25 cellular contexts compared by ENCODE assay signal in the genomic region with DNA sequence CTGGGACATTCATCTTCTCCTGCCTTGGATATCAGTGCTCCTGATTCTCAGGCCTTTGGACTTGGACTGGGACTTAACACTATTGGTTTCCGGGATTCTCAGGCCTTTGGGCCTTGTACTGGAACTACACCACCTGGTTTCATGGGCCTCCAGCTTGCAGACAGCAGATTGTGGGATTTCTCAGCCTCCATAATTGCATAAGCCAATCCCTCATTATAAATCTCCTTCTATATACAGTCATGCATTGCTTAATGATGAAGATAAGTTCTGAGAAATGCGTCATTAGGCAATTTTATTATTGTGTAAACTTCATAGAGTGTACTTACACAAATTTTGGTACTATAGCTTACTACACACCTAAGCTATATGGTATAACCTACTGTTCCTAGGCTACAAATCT. TPM values are rescaled to one million over a fixed set of nuclear protein-coding genes. Genes with fewer than 3 reads are reported as not detected.
A peak's percentile ranks its signal among the peaks of the same experiment; 100 is the strongest.
DNase-seq lines count a peak whose midpoint lies in the region; ATAC-seq, FAIRE-seq and TF ChIP-seq lines count a peak whose summit lies in the region.
"Had no signal": no experiment of that assay in that cellular context is flagged by ENCODE, and none has a peak within 500 bp of the region (broad histone marks: within the 10 kb centered on the region; RNA-seq: fewer than 3 reads in every experiment).

No MANE protein-coding gene starts in this region.

- TF ChIP-seq CTCF in bronchial epithelial cell (IDR thresholded peaks at IDR 0.05; ENCODE audit: insufficient read depth, low read length, severe bottlenecking) = no peak
- no peak for TF ChIP-seq CTCF in prostate gland (IDR thresholded peaks at IDR 0.05)

- H3K4me3 ChIP-seq in bronchial epithelial cell (ENCODE audit: low read depth, low read length) (no peak overlapping the region), prostate gland (no peak overlapping the region)
- H3K4me3 ChIP-seq: left ventricle myocardium inferior, thoracic aorta had no signal

- no peak for TF ChIP-seq POLR2A in prostate gland (IDR thresholded peaks at IDR 0.05)

- DNase-seq in NOMO-1 (lab: John Stamatoyannopoulos, UW; ENCODE audit: unreplicated experiment in 2 of 2) (peak; percentile 16 to 64), NOMO-1 treated with dmso at 0.1 percent for 144 hours (lab: John Stamatoyannopoulos, UW; ENCODE audit: unreplicated experiment) (no peak), NOMO-1 treated with DMSO at 0.1 percent for 48 hours (lab: John Stamatoyannopoulos, UW; ENCODE audit: unreplicated experiment) (peak; percentile 66), bronchial epithelial cell (ENCODE audit: low read depth) (no peak), prostate gland (ENCODE audit: low spot score) (no peak), iPS-NIHi7 (ENCODE audit: extremely low spot score) (no peak), C1 segment of cervical spinal cord (lab: John Stamatoyannopoulos, UW) (no peak)
- DNase-seq: activated CD4-positive, alpha-beta T cell treated with anti-CD3 and anti-CD28 coated beads for 4 hours; anterior cingulate cortex; DMS53; effector CD4-positive, alpha-beta T cell; left ventricle myocardium inferior; mesendoderm; NCI-H1048; NCI-H446 treated with DMSO at 0.1 percent for 48 hours; posterior cingulate gyrus; right cardiac atrium; SHP77 treated with DMSO at 0.1 percent for 48 hours; stimulated activated CD4-positive, alpha-beta T cell treated with anti-CD3 and anti-CD28 coated beads, Interleukin-1b, Interleukin-23, amount 100 ng/mL, for 48 hours; SW 1271 had no signal

- no peak for ATAC-seq in activated CD4-positive, CD25-positive, alpha-beta regulatory T cell treated with anti-CD3 and anti-CD28 coated beads, Interleukin-2, amount 50 U/mL, for 24 hours
- ATAC-seq: right cardiac atrium had no signal

- H3K4me1 ChIP-seq in prostate gland (replicated peaks) = peaks cover 18% of the 10 kb centered on the region
- H3K4me1 ChIP-seq: left ventricle myocardium inferior had no signal

- intact Hi-C loops in prostate gland (cut with DNase I) = no loop called here

- WGBS in prostate gland = 89% methylated on average over 2 of the region's 2 CpGs

- H3K27me3 ChIP-seq in bronchial epithelial cell (ENCODE audit: control insufficient read depth, insufficient read depth, low read length) (no peaks in the 10 kb centered on the region), prostate gland (replicated peaks; ENCODE audit: insufficient read depth) (no peaks in the 10 kb centered on the region)

- H3K36me3 ChIP-seq in bronchial epithelial cell (ENCODE audit: control insufficient read depth, insufficient read depth, low read length) = no peaks in the 10 kb centered on the region
- no peaks in the 10 kb centered on the region for H3K36me3 ChIP-seq in prostate gland
- H3K36me3 ChIP-seq: left ventricle myocardium inferior, thoracic aorta had no signal

- H3K27ac ChIP-seq in prostate gland = peak overlapping the region; percentile 67 to 79
- H3K27ac ChIP-seq: KMS-11, left ventricle myocardium inferior, thoracic aorta had no signal

- no peaks in the 10 kb centered on the region for H3K9me3 ChIP-seq in prostate gland
- H3K9me3 ChIP-seq: left ventricle myocardium inferior, thoracic aorta had no signal

- peak; percentile 18 for FAIRE-seq in bronchial epithelial cell (lab: Jason Lieb, UNC)
- FAIRE-seq: islet of Langerhans, urothelium cell line had no signal

RNA-seq across cellular contexts. Expression of gene CCNG2, which starts 8.9 kb away (rescaled TPM):
- total RNA-seq in bronchial epithelial cell (18.7 and 19.3 TPM in 2 replicates), prostate gland (100 to 1,000 TPM in 1 of 2 donors, 10 to 100 TPM in 1; 61.3 to 106 TPM)

Comparison
In these comparisons a context has a peak if more than half of its experiments do, and no peak if none do; other contexts are left out.
1. DNase-seq: peak in NOMO-1 (2 of 2) and NOMO-1 treated with DMSO at 0.1 percent for 48 hours (single experiment); none in NOMO-1 treated with dmso at 0.1 percent for 144 hours (single experiment), bronchial epithelial cell (single experiment), prostate gland (single experiment), iPS-NIHi7 (single experiment) and C1 segment of cervical spinal cord (0 of 14).